9 cellular contexts compared by ENCODE assay signal in the genomic region with DNA sequence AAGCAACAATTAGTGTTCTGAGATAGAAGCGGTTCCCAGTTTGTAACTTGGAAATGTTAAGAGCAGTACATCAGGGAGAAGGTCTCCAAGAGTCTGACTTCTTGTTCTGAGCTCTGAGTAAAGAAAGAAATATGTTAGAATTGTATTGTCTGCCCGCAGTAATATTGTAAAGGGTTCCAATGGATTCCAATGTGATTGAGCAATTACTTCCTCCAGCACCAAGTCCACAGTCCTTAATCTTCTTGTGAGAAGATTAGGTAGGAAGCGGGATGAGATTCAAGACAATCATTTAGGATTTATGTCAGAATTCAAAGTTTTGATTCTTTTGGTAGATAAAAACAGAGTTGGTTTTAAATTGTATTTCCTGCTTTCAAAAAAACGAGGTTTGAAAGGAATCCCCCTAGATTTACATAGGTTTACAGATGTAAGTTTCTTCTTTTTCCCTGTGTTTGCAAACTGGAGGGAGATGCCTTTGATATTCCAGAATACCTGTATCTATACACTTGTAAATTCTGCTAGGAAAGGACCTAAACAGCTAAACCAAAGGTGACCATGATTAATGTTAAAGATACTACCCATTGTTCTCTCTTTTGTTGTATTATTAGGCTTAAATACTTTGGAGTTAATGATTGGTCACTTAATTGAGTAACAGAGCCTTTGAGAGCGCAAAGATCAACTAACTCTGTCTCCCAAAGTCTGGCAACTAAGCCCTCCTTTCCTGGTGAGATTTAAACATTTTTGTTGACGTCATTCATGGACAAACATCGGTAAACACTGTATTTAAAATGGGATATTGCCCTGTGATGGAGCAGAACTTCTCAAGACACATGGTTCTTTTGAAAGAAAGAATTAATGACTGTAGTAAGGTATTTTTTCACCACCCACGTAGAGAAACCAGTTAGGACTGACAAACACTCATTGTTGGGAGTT. TPM values are rescaled to one million over a fixed set of nuclear protein-coding genes. Genes with fewer than 3 reads are reported as not detected.
A peak's percentile ranks its signal among the peaks of the same experiment; 100 is the strongest.
DNase-seq lines count a peak whose midpoint lies in the region; ATAC-seq and TF ChIP-seq lines count a peak whose summit lies in the region.
"Had no signal": no experiment of that assay in that cellular context is flagged by ENCODE, and none has a peak within 500 bp of the region (broad histone marks: within the 10 kb centered on the region; RNA-seq: fewer than 3 reads in every experiment).

No MANE protein-coding gene starts in this region.

- H3K4me2 ChIP-seq in smooth muscle cell: peak overlapping the region; percentile 99

- no peaks in the 10 kb centered on the region for H3K9me3 Mint-ChIP-seq in WTC11
- no peaks in the 10 kb centered on the region for H3K9me3 Mint-ChIP-seq in activated naive CD4-positive, alpha-beta T cell treated with anti-CD3 and anti-CD28 coated beads for 36 hours
- no peaks in the 10 kb centered on the region for H3K9me3 Mint-ChIP-seq in stimulated activated naive CD8-positive, alpha-beta T cell treated with anti-CD3 and anti-CD28 coated beads, Interleukin-15, amount 100 ng/mL, for 72 hours

- 50% methylated on average over 8 of the region's 8 CpGs for WGBS in right cardiac atrium
- under 1% methylated on average over 8 of the region's 8 CpGs for WGBS in smooth muscle cell (ENCODE audit: low lambda C conversion rate)

- ATAC-seq in WTC11 (no peak), right cardiac atrium (no peak), gastrocnemius medialis (no peak), HG03108 (IDR thresholded peaks at IDR 0.05; ENCODE audit: unreplicated experiment) (no peak)
- ATAC-seq in stimulated activated naive CD8-positive, alpha-beta T cell treated with anti-CD3 and anti-CD28 coated beads, Interleukin-15, amount 100 ng/mL, for 72 hours: no peak
- ATAC-seq: left colon had no signal

- peak overlapping the region; percentile 94 for H3K27ac Mint-ChIP-seq in WTC11
- no peak overlapping the region for H3K27ac Mint-ChIP-seq in activated naive CD4-positive, alpha-beta T cell treated with anti-CD3 and anti-CD28 coated beads for 36 hours
- no peak overlapping the region for H3K27ac Mint-ChIP-seq in stimulated activated naive CD8-positive, alpha-beta T cell treated with anti-CD3 and anti-CD28 coated beads, Interleukin-15, amount 100 ng/mL, for 72 hours

- POLR2A ChIA-PET in WTC11 (lab: Charles Lee): interaction anchor here (1.0 to 1.4 kb wide), 4 partner anchors 11 to 1164 kb away, joined by 3 to 5 read pairs (median 3); a partner anchor contains a TSS

- DNase-seq in H4 (ENCODE audit: low spot score) (peak; percentile 54), WTC11 (ENCODE audit: low spot score) (no peak), right cardiac atrium (no peak), smooth muscle cell (lab: John Stamatoyannopoulos, UW; ENCODE audit: unreplicated experiment) (no peak), gastrocnemius medialis (no peak)
- no peak for DNase-seq in activated naive CD4-positive, alpha-beta T cell treated with anti-CD3 and anti-CD28 coated beads for 36 hours
- DNase-seq in stimulated activated naive CD8-positive, alpha-beta T cell treated with anti-CD3 and anti-CD28 coated beads, Interleukin-15, amount 100 ng/mL, for 72 hours: no peak
- DNase-seq: left colon had no signal

- H3K9ac ChIP-seq in smooth muscle cell (ENCODE audit: low read depth): peak overlapping the region; percentile 90

- peaks cover 92% of the 10 kb centered on the region for H3K79me2 ChIP-seq in smooth muscle cell (ENCODE audit: low read depth)

- in situ Hi-C loops in gastrocnemius medialis (cut with MboI; ENCODE audit: low sequenced_read_pairs in 4 of 4): no loop called here

- peaks cover 91% of the 10 kb centered on the region for H4K20me1 ChIP-seq in smooth muscle cell (ENCODE audit: low read depth)

- H3K36me3 ChIP-seq in smooth muscle cell (ENCODE audit: low read depth) (no peaks in the 10 kb centered on the region), gastrocnemius medialis (no peaks in the 10 kb centered on the region)

- H3K4me3 ChIP-seq in right cardiac atrium (ENCODE audit: low read length) (peak overlapping the region; percentile 49), smooth muscle cell (peak overlapping the region; percentile 75), gastrocnemius medialis (peak overlapping the region in 1 of 4 donors; percentile 16)

- H3K27me3 ChIP-seq in right cardiac atrium (ENCODE audit: control insufficient read depth, insufficient read depth) (peaks cover 2% of the 10 kb centered on the region), smooth muscle cell (ENCODE audit: low read depth) (no peaks in the 10 kb centered on the region), gastrocnemius medialis (peaks cover 34 to 60% (median 45%) of the 10 kb centered on the region in 3 donors)

- peaks cover 17% of the 10 kb centered on the region for H3K36me3 Mint-ChIP-seq in WTC11
- H3K36me3 Mint-ChIP-seq in activated naive CD4-positive, alpha-beta T cell treated with anti-CD3 and anti-CD28 coated beads for 36 hours (ENCODE audit: low read depth): no peaks in the 10 kb centered on the region

- CTCF ChIA-PET in WTC11 (lab: Charles Lee): interaction anchor here (1.0 to 1.1 kb wide), 2 partner anchors 34 to 45 kb away, joined by 3 to 4 read pairs; no protein-coding TSS in a partner anchor
- CTCF ChIA-PET in activated naive CD4-positive, alpha-beta T cell treated with anti-CD3 and anti-CD28 coated beads for 36 hours (lab: Charles Lee): no interaction called here

- no peak overlapping the region for H3K27ac ChIP-seq in right cardiac atrium (ENCODE audit: low read length)
- H3K27ac ChIP-seq in smooth muscle cell (ENCODE audit: low read depth): peak overlapping the region; percentile 91
- peak overlapping the region in 2 of 4 donors; percentile 26 to 65 for H3K27ac ChIP-seq in gastrocnemius medialis

- H3K9me3 ChIP-seq in right cardiac atrium (ENCODE audit: control insufficient read depth, low read length): no peaks in the 10 kb centered on the region
- no peaks in the 10 kb centered on the region for H3K9me3 ChIP-seq in smooth muscle cell (replicated peaks; ENCODE audit: low read depth)
- no peaks in the 10 kb centered on the region for H3K9me3 ChIP-seq in gastrocnemius medialis

- H3F3A ChIP-seq in smooth muscle cell (ENCODE audit: low read depth): peaks cover 40% of the 10 kb centered on the region

- H3K4me1 ChIP-seq in right cardiac atrium (ENCODE audit: control insufficient read depth, insufficient read depth, low read length) (no peaks in the 10 kb centered on the region), smooth muscle cell (ENCODE audit: low read depth) (peaks cover 37% of the 10 kb centered on the region), gastrocnemius medialis (peaks cover 14 to 35% of the 10 kb centered on the region in 2 donors)

- no peaks in the 10 kb centered on the region for H3K27me3 Mint-ChIP-seq in WTC11 (ENCODE audit: low read depth)
- peaks cover 75% of the 10 kb centered on the region for H3K27me3 Mint-ChIP-seq in activated naive CD4-positive, alpha-beta T cell treated with anti-CD3 and anti-CD28 coated beads for 36 hours (ENCODE audit: low read depth)
- peaks cover 77% of the 10 kb centered on the region for H3K27me3 Mint-ChIP-seq in stimulated activated naive CD8-positive, alpha-beta T cell treated with anti-CD3 and anti-CD28 coated beads, Interleukin-15, amount 100 ng/mL, for 72 hours

- no peak for TF ChIP-seq POLR2A in gastrocnemius medialis (IDR thresholded peaks at IDR 0.05)

- no peak overlapping the region for H2AFZ ChIP-seq in smooth muscle cell (ENCODE audit: low read depth)

- peak overlapping the region; percentile 85 for H3K4me3 Mint-ChIP-seq in WTC11
- H3K4me3 Mint-ChIP-seq in activated naive CD4-positive, alpha-beta T cell treated with anti-CD3 and anti-CD28 coated beads for 36 hours: no peak overlapping the region
- H3K4me3 Mint-ChIP-seq in stimulated activated naive CD8-positive, alpha-beta T cell treated with anti-CD3 and anti-CD28 coated beads, Interleukin-15, amount 100 ng/mL, for 72 hours: no peak overlapping the region

- TF ChIP-seq CTCF in WTC11 (IDR thresholded peaks at IDR 0.05) (no peak), smooth muscle cell (IDR thresholded peaks at IDR 0.05; ENCODE audit: borderline replicate concordance, insufficient read depth, poor library complexity, severe bottlenecking) (no peak), gastrocnemius medialis (IDR thresholded peaks at IDR 0.05 in 4 of 5, conservative IDR thresholded peaks at IDR 0.05 in 1 of 5) (no peak)

- peaks cover 47% of the 10 kb centered on the region for H3K4me1 Mint-ChIP-seq in WTC11
- H3K4me1 Mint-ChIP-seq in activated naive CD4-positive, alpha-beta T cell treated with anti-CD3 and anti-CD28 coated beads for 36 hours (ENCODE audit: low read depth): peaks cover 36% of the 10 kb centered on the region
- peaks cover 39% of the 10 kb centered on the region for H3K4me1 Mint-ChIP-seq in stimulated activated naive CD8-positive, alpha-beta T cell treated with anti-CD3 and anti-CD28 coated beads, Interleukin-15, amount 100 ng/mL, for 72 hours

- intact Hi-C loops in right cardiac atrium (cut with DNase I) (loop anchor here in 2 of 4 donors (10.0 kb wide), 2 partner anchors 831 to 1121 kb away; no protein-coding TSS in a partner anchor), gastrocnemius medialis (cut with DNase I; ENCODE audit: low total_unique reads) (no loop called here)
- intact Hi-C loops in activated naive CD4-positive, alpha-beta T cell treated with anti-CD3 and anti-CD28 coated beads for 36 hours (cut with micrococcal nuclease): no loop called here

TF ChIP-seq in WTC11, 78 proteins besides CTCF, POLR2A, EP300 and RAD21 (continues in another document):
- TF ChIP-seq ZNF317 (CRISPR knock-in tag; IDR thresholded peaks at IDR 0.05; ENCODE audit: borderline replicate concordance, low read depth) (no peak), TEAD1 (CRISPR knock-in tag; IDR thresholded peaks at IDR 0.05) (peak; percentile 63; the same call in 1 of the 2 replicates), HMGA2 (CRISPR knock-in tag; IDR thresholded peaks at IDR 0.05) (no peak)
- TF ChIP-seq, protein P1, sequence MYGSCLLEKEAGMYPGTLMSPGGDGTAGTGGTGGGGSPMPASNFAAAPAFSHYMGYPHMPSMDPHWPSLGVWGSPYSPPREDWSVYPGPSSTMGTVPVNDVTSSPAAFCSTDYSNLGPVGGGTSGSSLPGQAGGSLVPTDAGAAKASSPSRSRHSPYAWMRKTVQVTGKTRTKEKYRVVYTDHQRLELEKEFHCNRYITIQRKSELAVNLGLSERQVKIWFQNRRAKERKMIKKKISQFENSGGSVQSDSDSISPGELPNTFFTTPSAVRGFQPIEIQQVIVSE (CRISPR knock-in tag; IDR thresholded peaks at IDR 0.05; ENCODE audit: borderline replicate concordance): no peak

RNA-seq across cellular contexts. Expression of a gene that starts 4.3 kb away (rescaled TPM):
- 13.0 and 14.4 TPM in 2 replicates for total RNA-seq in H4 (2014; rRNA removed; shearing (Covaris generic))
- 275 to 286 TPM (median 276 TPM) in 3 replicates for total RNA-seq in WTC11 (2021)
- total RNA-seq in right cardiac atrium: 100 to 1,000 TPM in 1 of 4 donors, 10 to 100 TPM in 3; 45.0 to 190 (median 94.3) TPM
- polyA plus RNA-seq in right cardiac atrium: 22.1 TPM
- total RNA-seq in smooth muscle cell: 2,724 and 3,065 TPM in 2 replicates
- polyA plus RNA-seq in smooth muscle cell: 551 and 702 TPM in 2 replicates
- not detected for total RNA-seq in activated naive CD4-positive, alpha-beta T cell treated with anti-CD3 and anti-CD28 coated beads for 36 hours
- total RNA-seq in gastrocnemius medialis: 10 to 100 TPM in 3 of 4 donors, 1 to 10 TPM in 1; 5.9 to 29.9 (median 17.4) TPM

Comparison
In these comparisons a context has a peak if more than half of its experiments do, and no peak if none do; other contexts are left out.
1. RNA of a gene that starts 4.3 kb away (total RNA-seq): 2,724 to 3,065 TPM in smooth muscle cell, 275 to 286 TPM in WTC11, 45.0 to 190 TPM in right cardiac atrium, 5.9 to 29.9 TPM in gastrocnemius medialis and 13.0 to 14.4 TPM in H4; not detected in activated naive CD4-positive, alpha-beta T cell treated with anti-CD3 and anti-CD28 coated beads for 36 hours; every median in the first group is over 4 times any median in the second.